Comparison of ENCODE assay signal across 9 cellular contexts in the genomic region with DNA sequence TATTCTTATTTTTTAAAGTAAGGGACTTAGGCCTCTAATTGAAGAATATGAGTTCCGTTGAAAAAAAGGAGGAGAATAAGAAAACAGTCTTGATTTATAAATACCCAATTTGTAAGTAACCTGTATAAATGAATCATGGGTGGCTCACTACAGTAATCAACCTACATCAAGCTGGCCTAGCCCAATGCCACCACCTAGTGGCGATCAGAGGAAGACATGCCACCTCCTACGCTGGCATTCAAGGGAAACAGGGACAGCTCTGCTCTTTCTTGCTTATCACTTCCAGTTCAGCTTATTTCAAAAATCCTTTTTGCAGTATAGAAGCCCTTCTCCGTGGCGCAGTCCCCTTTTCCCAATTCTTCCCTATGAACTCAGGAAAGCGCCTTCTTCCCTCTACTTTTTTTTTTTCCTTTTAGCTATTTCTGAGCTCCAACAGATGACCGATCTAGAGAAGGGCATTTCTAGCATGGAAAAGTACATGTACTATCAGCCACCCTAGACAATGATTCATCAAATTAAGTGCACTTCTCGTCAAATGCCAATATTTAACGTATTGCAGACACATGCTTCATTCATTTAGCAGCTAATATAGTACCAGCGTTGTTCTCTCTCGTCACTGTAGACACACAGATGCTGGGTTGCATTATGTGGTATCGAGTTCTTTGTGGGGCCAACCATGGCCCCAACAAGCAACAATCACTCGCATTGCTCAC. TPM values are rescaled to one million over a fixed set of nuclear protein-coding genes. Genes with fewer than 3 reads are reported as not detected.
DNase-seq lines count a peak whose midpoint lies in the region; ATAC-seq and TF ChIP-seq lines count a peak whose summit lies in the region.
"Had no signal": no experiment of that assay in that cellular context is flagged by ENCODE, and none has a peak within 500 bp of the region (broad histone marks: within the 10 kb centered on the region; RNA-seq: fewer than 3 reads in every experiment).

No MANE protein-coding gene starts in this region.

- H3K36me3 Mint-ChIP-seq in CD4-positive, alpha-beta T cell (ENCODE audit: low read depth): no peaks in the 10 kb centered on the region
- no peaks in the 10 kb centered on the region for H3K36me3 Mint-ChIP-seq in activated CD4-positive, alpha-beta T cell treated with anti-CD3 and anti-CD28 coated beads, Interleukin-2, amount 10 ng/mL, durations not matched to agents 24 days and 14 days (ENCODE audit: low read depth)
- H3K36me3 Mint-ChIP-seq: activated naive CD8-positive, alpha-beta T cell had no signal

- peak; percentile 66 for ATAC-seq in CD4-positive, alpha-beta T cell (ENCODE audit: poor library complexity)
- ATAC-seq in GM19328 (IDR thresholded peaks at IDR 0.05; ENCODE audit: unreplicated experiment) (peak; percentile 78), HG03439 (IDR thresholded peaks at IDR 0.05; ENCODE audit: unreplicated experiment) (peak; percentile 90)

- no peak overlapping the region for H3K9ac ChIP-seq in mesenchymal stem cell (ENCODE audit: low read length)

- POLR2A ChIA-PET in CD4-positive, alpha-beta T cell (lab: Charles Lee): no interaction called here

- no peak overlapping the region for H3K27ac Mint-ChIP-seq in CD4-positive, alpha-beta T cell
- H3K27ac Mint-ChIP-seq in activated CD4-positive, alpha-beta T cell treated with anti-CD3 and anti-CD28 coated beads, Interleukin-2, amount 10 ng/mL, durations not matched to agents 24 days and 14 days: peak overlapping the region; percentile 50
- H3K27ac Mint-ChIP-seq: activated naive CD8-positive, alpha-beta T cell had no signal

- H3K18ac ChIP-seq in mesenchymal stem cell (ENCODE audit: low read depth in 1 of 2, low read length in 2 of 2): no peak overlapping the region

- H3K4me1 Mint-ChIP-seq in CD4-positive, alpha-beta T cell (ENCODE audit: low read depth): no peaks in the 10 kb centered on the region
- peaks cover 29% of the 10 kb centered on the region for H3K4me1 Mint-ChIP-seq in activated CD4-positive, alpha-beta T cell treated with anti-CD3 and anti-CD28 coated beads, Interleukin-2, amount 10 ng/mL, durations not matched to agents 24 days and 14 days

- WGBS in mesenchymal stem cell: 45% methylated on average over 12 of the region's 13 CpGs

- no peak overlapping the region for H3K27ac ChIP-seq in CD4-positive, alpha-beta T cell (ENCODE audit: low read depth, low read length)
- no peak overlapping the region for H3K27ac ChIP-seq in mesenchymal stem cell (ENCODE audit: low read length, poor library complexity, severe bottlenecking)

- H3K27me3 ChIP-seq in CD4-positive, alpha-beta T cell (ENCODE audit: control insufficient read depth, insufficient read depth, low read length): peaks cover 9% of the 10 kb centered on the region
- H3K27me3 ChIP-seq in mesenchymal stem cell (ENCODE audit: control insufficient read depth in 1 of 2, insufficient read depth in 1 of 2, low read length in 2 of 2): peaks cover 0 to 15% of the 10 kb centered on the region in 2 experiments

- no peaks in the 10 kb centered on the region for H3K9me3 Mint-ChIP-seq in CD4-positive, alpha-beta T cell
- no peaks in the 10 kb centered on the region for H3K9me3 Mint-ChIP-seq in activated CD4-positive, alpha-beta T cell treated with anti-CD3 and anti-CD28 coated beads, Interleukin-2, amount 10 ng/mL, durations not matched to agents 24 days and 14 days

- no peak overlapping the region for H2BK12ac ChIP-seq in mesenchymal stem cell (ENCODE audit: low read length in 2 of 2)

- no peak overlapping the region for H2AK5ac ChIP-seq in mesenchymal stem cell (ENCODE audit: low read length, severe bottlenecking)

- no peak overlapping the region for H3K4me3 ChIP-seq in mesenchymal stem cell (ENCODE audit: insufficient read depth in 1 of 2, low read depth in 1 of 2, low read length in 2 of 2)

- H3K79me1 ChIP-seq in mesenchymal stem cell (replicated peaks; ENCODE audit: low read length, poor library complexity, severe bottlenecking): peaks cover 30% of the 10 kb centered on the region

- H3K4ac ChIP-seq in mesenchymal stem cell (ENCODE audit: low read depth in 1 of 2, low read length in 2 of 2): no peak overlapping the region

- TF ChIP-seq CTCF in CD4-positive, alpha-beta T cell (IDR thresholded peaks at IDR 0.05): peak; percentile 87

- H3K27me3 Mint-ChIP-seq in CD4-positive, alpha-beta T cell: peaks cover 11% of the 10 kb centered on the region
- H3K27me3 Mint-ChIP-seq in activated CD4-positive, alpha-beta T cell treated with anti-CD3 and anti-CD28 coated beads, Interleukin-2, amount 10 ng/mL, durations not matched to agents 24 days and 14 days: peaks cover 20% of the 10 kb centered on the region
- H3K27me3 Mint-ChIP-seq: activated naive CD8-positive, alpha-beta T cell had no signal

- H4K8ac ChIP-seq in mesenchymal stem cell (ENCODE audit: low read length): no peak overlapping the region

- peaks cover 10% of the 10 kb centered on the region for H3K4me1 ChIP-seq in mesenchymal stem cell (ENCODE audit: control insufficient read depth, insufficient read depth, low read depth, low read length)

- H2BK15ac ChIP-seq in mesenchymal stem cell (ENCODE audit: low read depth, poor library complexity, severe bottlenecking): no peak overlapping the region

- H3K4me3 Mint-ChIP-seq in CD4-positive, alpha-beta T cell: no peak overlapping the region
- no peak overlapping the region for H3K4me3 Mint-ChIP-seq in activated CD4-positive, alpha-beta T cell treated with anti-CD3 and anti-CD28 coated beads, Interleukin-2, amount 10 ng/mL, durations not matched to agents 24 days and 14 days
- H3K4me3 Mint-ChIP-seq: activated naive CD8-positive, alpha-beta T cell had no signal

- peaks cover 0 to 2% of the 10 kb centered on the region in 2 experiments for H3K36me3 ChIP-seq in mesenchymal stem cell (ENCODE audit: control insufficient read depth in 1 of 2, insufficient read depth in 2 of 2, low read depth in 1 of 2, low read length in 2 of 2)

- peak; percentile 20 to 50 (median 29) for DNase-seq in CD4-positive, alpha-beta T cell
- DNase-seq in NCI-H446 (lab: John Stamatoyannopoulos, UW) (peak; percentile 37 to 71), ecto neural progenitor cell (ENCODE audit: low spot score) (peak; percentile 74), mesenchymal stem cell (peak; percentile 73)
- DNase-seq in activated CD4-positive, alpha-beta T cell treated with anti-CD3 and anti-CD28 coated beads, Interleukin-2, amount 10 ng/mL, durations not matched to agents 24 days and 14 days: peak; percentile 91
- DNase-seq in stimulated activated CD8-positive, alpha-beta memory T cell treated with anti-CD3 and anti-CD28 coated beads, Interleukin-4, amount 100 ng/mL, for 4 hours (ENCODE audit: low read depth in 2 of 2, low spot score in 1 of 2): peak; percentile 12 to 15

- no peak overlapping the region for H4K91ac ChIP-seq in mesenchymal stem cell (ENCODE audit: low read length)

- H2BK120ac ChIP-seq in mesenchymal stem cell (ENCODE audit: low read depth, low read length): no peak overlapping the region

- no peak overlapping the region for H3K14ac ChIP-seq in mesenchymal stem cell (ENCODE audit: low read length in 2 of 2)

- H2AFZ ChIP-seq in mesenchymal stem cell (ENCODE audit: low read depth, low read length): no peak overlapping the region

- CTCF ChIA-PET in CD4-positive, alpha-beta T cell (lab: Charles Lee): interaction anchor here (1.0 to 1.3 kb wide), 3 partner anchors 9 to 29 kb away, joined by 3 to 5 read pairs (median 4); no protein-coding TSS in a partner anchor

- intact Hi-C loops in CD4-positive, alpha-beta T cell (cut with DNase I, micrococcal nuclease): loop anchor here (1.0 to 2.0 kb wide), 3 partner anchors 30 to 227 kb away; no protein-coding TSS in a partner anchor
- intact Hi-C loops in activated CD4-positive, alpha-beta T cell treated with anti-CD3 and anti-CD28 coated beads, Interleukin-2, amount 10 ng/mL, durations not matched to agents 24 days and 14 days (cut with micrococcal nuclease): loop anchor here (1.0 to 10.0 kb wide), 7 partner anchors 30 to 675 kb away; partner anchors contain the start of gene EPB41L4B

- H3K9me3 ChIP-seq in CD4-positive, alpha-beta T cell (ENCODE audit: control insufficient read depth, low read length): no peaks in the 10 kb centered on the region
- H3K9me3 ChIP-seq in mesenchymal stem cell (ENCODE audit: control insufficient read depth, low read length): no peaks in the 10 kb centered on the region

- H3K23ac ChIP-seq in mesenchymal stem cell (ENCODE audit: low read length in 2 of 2): no peak overlapping the region

- H3K4me2 ChIP-seq in mesenchymal stem cell (ENCODE audit: low read length, poor library complexity, severe bottlenecking): no peak overlapping the region

- H2BK5ac ChIP-seq in mesenchymal stem cell (ENCODE audit: low read depth, low read length, poor library complexity, severe bottlenecking): no peak overlapping the region

RNA-seq across cellular contexts. Expression of gene PTPN3, which starts 28.3 kb away (rescaled TPM):
- not detected for total RNA-seq in CD4-positive, alpha-beta T cell
- 3.6 and 3.8 TPM in 2 replicates for total RNA-seq in activated CD4-positive, alpha-beta T cell treated with anti-CD3 and anti-CD28 coated beads, Interleukin-2, amount 10 ng/mL, durations not matched to agents 24 days and 14 days
- 1.4 TPM for polyA plus RNA-seq in mesenchymal stem cell (2013, experiment 1 of 2)
- polyA plus RNA-seq in mesenchymal stem cell (2013, experiment 2 of 2): 1.5 TPM

Comparison
In these comparisons a context has a peak if more than half of its experiments do, and no peak if none do; other contexts are left out.
1. DNase-seq: peak in every context shown above with its lines; median percentile 91 in activated CD4-positive, alpha-beta T cell treated with anti-CD3 and anti-CD28 coated beads, Interleukin-2, amount 10 ng/mL, durations not matched to agents 24 days and 14 days; 74 in ecto neural progenitor cell; 73 in mesenchymal stem cell; 54 in NCI-H446; 29 in CD4-positive, alpha-beta T cell; 14 in stimulated activated CD8-positive, alpha-beta memory T cell treated with anti-CD3 and anti-CD28 coated beads, Interleukin-4, amount 100 ng/mL, for 4 hours.